In genomic region chr14:98070521-98070920, GRCh38 we compare ENCODE assay signal across 1 cellular context.
TF ChIP-seq lines count a peak whose summit lies in the region.

No MANE protein-coding gene starts in this region.

TF ChIP-seq in WTC11, 78 proteins besides CTCF, POLR2A, EP300 and RAD21 (continued from another document):
- TF ChIP-seq, protein P1, sequence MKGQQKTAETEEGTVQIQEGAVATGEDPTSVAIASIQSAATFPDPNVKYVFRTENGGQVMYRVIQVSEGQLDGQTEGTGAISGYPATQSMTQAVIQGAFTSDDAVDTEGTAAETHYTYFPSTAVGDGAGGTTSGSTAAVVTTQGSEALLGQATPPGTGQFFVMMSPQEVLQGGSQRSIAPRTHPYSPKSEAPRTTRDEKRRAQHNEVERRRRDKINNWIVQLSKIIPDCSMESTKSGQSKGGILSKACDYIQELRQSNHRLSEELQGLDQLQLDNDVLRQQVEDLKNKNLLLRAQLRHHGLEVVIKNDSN (CRISPR knock-in tag; IDR thresholded peaks at IDR 0.05): no peak
- no peak for TF ChIP-seq CREB1 (CRISPR knock-in tag; IDR thresholded peaks at IDR 0.05)
- no peak for TF ChIP-seq ZNF512 (CRISPR knock-in tag; IDR thresholded peaks at IDR 0.05; ENCODE audit: borderline replicate concordance)
- TF ChIP-seq ZNF416 (CRISPR knock-in tag; IDR thresholded peaks at IDR 0.05): no peak
- no peak for TF ChIP-seq MXD4 (CRISPR knock-in tag; IDR thresholded peaks at IDR 0.05; ENCODE audit: borderline replicate concordance)
- no peak for TF ChIP-seq GRHL2 (CRISPR knock-in tag; IDR thresholded peaks at IDR 0.05; ENCODE audit: insufficient replicate concordance, severe bottlenecking)
